ENCODE assay signal across 8 cellular contexts in genomic region chr11:1401656-1402221, GRCh38. TPM values are rescaled to one million over a fixed set of nuclear protein-coding genes. Genes with fewer than 3 reads are reported as not detected.
DNase-seq lines count a peak whose midpoint lies in the region; ATAC-seq and TF ChIP-seq lines count a peak whose summit lies in the region.

No MANE protein-coding gene starts in this region.

- H3K4me3 Mint-ChIP-seq in activated B cell treated with CpG ODN at 0.5 μM for 24 hours = no peak overlapping the region

- no peaks in the 10 kb centered on the region for H3K9me3 ChIP-seq in endocrine pancreas (ENCODE audit: control insufficient read depth, low read length)

- peak; percentile 56 for ATAC-seq in activated B cell treated with CpG ODN at 0.5 μM for 24 hours (ENCODE audit: low read depth)
- ATAC-seq in GM18873 (IDR thresholded peaks at IDR 0.05; ENCODE audit: low FRiP score, unreplicated experiment) = no peak
- ATAC-seq in HG03469 (IDR thresholded peaks at IDR 0.05; ENCODE audit: unreplicated experiment) = no peak

- H3K27me3 Mint-ChIP-seq in activated B cell treated with CpG ODN at 0.5 μM for 24 hours = peaks cover 10% of the 10 kb centered on the region

- CTCF ChIA-PET in activated B cell treated with CpG ODN at 0.5 μM for 24 hours (lab: Charles Lee) = interaction anchor here (0.7 kb wide), 1 partner anchor 10 kb away, joined by 3 read pairs; no protein-coding TSS in a partner anchor

- H3K27ac Mint-ChIP-seq in activated B cell treated with CpG ODN at 0.5 μM for 24 hours = no peak overlapping the region

- no peak overlapping the region for H3K4me3 ChIP-seq in endocrine pancreas (ENCODE audit: control insufficient read depth, insufficient read depth, low read length)

- no peaks in the 10 kb centered on the region for H3K4me1 ChIP-seq in endocrine pancreas (ENCODE audit: control insufficient read depth, insufficient read depth, low read length)

- no peaks in the 10 kb centered on the region for H3K36me3 ChIP-seq in endocrine pancreas (ENCODE audit: control insufficient read depth, insufficient read depth, low read length)

- in situ Hi-C loops in Caki2 (cut with HindIII; ENCODE audit: low pct_unique_long_range_greater_than_20kb, low sequenced_read_pairs) = no loop called here

- intact Hi-C loops in activated B cell treated with CpG ODN at 0.5 μM for 24 hours (cut with micrococcal nuclease) = no loop called here

- no peak for TF ChIP-seq CTCF in activated B cell treated with CpG ODN at 0.5 μM for 24 hours (IDR thresholded peaks at IDR 0.05)

- H3K9me3 Mint-ChIP-seq in activated B cell treated with CpG ODN at 0.5 μM for 24 hours = no peaks in the 10 kb centered on the region

- peak overlapping the region; percentile 32 for H3K9ac ChIP-seq in endocrine pancreas (ENCODE audit: control insufficient read depth, insufficient read depth, low read length)

- H3K27me3 ChIP-seq in endocrine pancreas (ENCODE audit: control insufficient read depth, insufficient read depth, low read length) = no peaks in the 10 kb centered on the region

- H3K36me3 Mint-ChIP-seq in activated B cell treated with CpG ODN at 0.5 μM for 24 hours (ENCODE audit: low read depth) = no peaks in the 10 kb centered on the region

- POLR2A ChIA-PET in activated B cell treated with CpG ODN at 0.5 μM for 24 hours (lab: Charles Lee) = no interaction called here

- peak; percentile 44 for DNase-seq in Caki2 (ENCODE audit: low read depth)
- DNase-seq in KG1 (lab: John Stamatoyannopoulos, UW) = peak; percentile 20
- no peak for DNase-seq in activated B cell treated with CpG ODN at 0.5 μM for 24 hours
- peak; percentile 78 for DNase-seq in midbrain (lab: John Stamatoyannopoulos, UW)
- DNase-seq in DMS153 (lab: John Stamatoyannopoulos, UW) = no peak

- H3K4me1 Mint-ChIP-seq in activated B cell treated with CpG ODN at 0.5 μM for 24 hours = no peaks in the 10 kb centered on the region

RNA-seq across cellular contexts. Expression of gene BRSK2, which starts 12.0 kb away (rescaled TPM):
- total RNA-seq in Caki2 (2014; rRNA removed; shearing (Covaris generic); ENCODE audit: low replicate concordance) = 2.4 and 4.8 TPM in 2 replicates
- 0.11 and 0.37 TPM in 2 replicates for total RNA-seq in activated B cell treated with CpG ODN at 0.5 μM for 24 hours

Comparison
In these comparisons a context has a peak if more than half of its experiments do, and no peak if none do; other contexts are left out.
1. DNase-seq: peak in Caki2 (single experiment), KG1 (single experiment) and midbrain (single experiment); none in activated B cell treated with CpG ODN at 0.5 μM for 24 hours (single experiment) and DMS153 (single experiment).